12 cellular contexts compared by ENCODE assay signal in the genomic region with DNA sequence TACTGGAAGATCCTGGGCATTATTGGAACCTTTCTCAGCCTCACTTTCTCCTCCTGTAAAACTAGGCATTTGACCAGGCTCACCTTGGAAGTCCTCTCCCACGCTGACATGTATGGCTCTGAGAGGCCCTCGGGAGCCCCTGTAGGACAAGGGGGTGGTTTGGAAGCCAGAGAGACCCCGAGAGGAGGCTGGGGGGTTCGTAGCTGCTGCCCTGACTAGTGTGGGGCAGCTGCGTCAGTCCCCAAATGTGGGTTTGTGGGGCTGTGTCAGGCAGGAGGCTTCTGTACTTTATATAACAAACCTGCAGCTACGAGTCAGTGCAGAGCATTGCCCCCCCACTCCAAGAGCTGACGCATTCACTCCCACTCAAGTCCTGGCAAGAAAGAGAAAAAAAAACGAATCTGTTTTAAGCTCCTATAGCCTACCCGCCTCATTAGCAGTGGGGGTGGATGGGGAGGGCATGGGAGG. TPM values are rescaled to one million over a fixed set of nuclear protein-coding genes. Genes with fewer than 3 reads are reported as not detected.
DNase-seq lines count a peak whose midpoint lies in the region; ATAC-seq and TF ChIP-seq lines count a peak whose summit lies in the region.
"Had no signal": no experiment of that assay in that cellular context is flagged by ENCODE, and none has a peak within 500 bp of the region (broad histone marks: within the 10 kb centered on the region; RNA-seq: fewer than 3 reads in every experiment).

No MANE protein-coding gene starts in this region.

- peaks cover 15% of the 10 kb centered on the region for H3K27me3 Mint-ChIP-seq in activated naive CD4-positive, alpha-beta T cell treated with anti-CD3 and anti-CD28 coated beads, Interleukin-2, amount 10 ng/mL, durations not matched to agents 7 days and 5 days

- 10% methylated on average over 9 of the region's 9 CpGs for WGBS in prostate gland

- peak overlapping the region; percentile 68 for H3K9ac ChIP-seq in NT2/D1 (ENCODE audit: insufficient read length, low read depth)
- H3K9ac ChIP-seq: parathyroid adenoma had no signal

- H3K4me1 Mint-ChIP-seq in activated naive CD4-positive, alpha-beta T cell treated with anti-CD3 and anti-CD28 coated beads, Interleukin-2, amount 10 ng/mL, durations not matched to agents 7 days and 5 days = no peaks in the 10 kb centered on the region

- H3K27ac Mint-ChIP-seq in activated naive CD4-positive, alpha-beta T cell treated with anti-CD3 and anti-CD28 coated beads, Interleukin-2, amount 10 ng/mL, durations not matched to agents 7 days and 5 days = no peak overlapping the region
- H3K27ac Mint-ChIP-seq: activated naive CD4-positive, alpha-beta T cell treated with anti-CD3 and anti-CD28 coated beads for 36 hours had no signal

- DNase-seq in COLO668 (lab: John Stamatoyannopoulos, UW; ENCODE audit: unreplicated experiment) (peak; percentile 30), NT2/D1 (ENCODE audit: low read depth, low spot score) (no peak), foreskin keratinocyte (peak; percentile 72 to 79), prostate gland (ENCODE audit: low spot score) (peak; percentile 46), NCI-H2107 (lab: John Stamatoyannopoulos, UW) (no peak)
- no peak for DNase-seq in activated naive CD4-positive, alpha-beta T cell treated with anti-CD3 and anti-CD28 coated beads, Interleukin-2, amount 10 ng/mL, durations not matched to agents 7 days and 5 days
- DNase-seq: activated naive CD4-positive, alpha-beta T cell treated with anti-CD3 and anti-CD28 coated beads for 36 hours; DND-41; NCI-H2081 had no signal

- peak overlapping the region; percentile 74 for H3K4me3 ChIP-seq in NT2/D1 (ENCODE audit: insufficient read length, low read depth)
- H3K4me3 ChIP-seq in prostate gland = peak overlapping the region; percentile 52 to 53

- TF ChIP-seq CTCF in foreskin keratinocyte (conservative IDR thresholded peaks at IDR 0.05) = no peak
- TF ChIP-seq CTCF in prostate gland (IDR thresholded peaks at IDR 0.05) = no peak

- H3K27ac ChIP-seq in foreskin keratinocyte (no peak overlapping the region), prostate gland (peak overlapping the region; percentile 90)

- no peaks in the 10 kb centered on the region for H3K9me3 ChIP-seq in NT2/D1 (ENCODE audit: insufficient read depth, low read length)
- H3K9me3 ChIP-seq in prostate gland = no peaks in the 10 kb centered on the region

- intact Hi-C loops in prostate gland (cut with DNase I) = loop anchor here (5.0 kb wide), 1 partner anchor 57 kb away; no protein-coding TSS in a partner anchor

- CTCF ChIA-PET in activated naive CD4-positive, alpha-beta T cell treated with anti-CD3 and anti-CD28 coated beads, Interleukin-2, amount 10 ng/mL, durations not matched to agents 7 days and 5 days (lab: Charles Lee) = no interaction called here

- ATAC-seq in foreskin keratinocyte = peak; percentile 52
- no peak for ATAC-seq in activated CD4-positive, CD25-positive, alpha-beta regulatory T cell treated with anti-CD3 and anti-CD28 coated beads, Interleukin-2, amount 50 U/mL, for 24 hours
- ATAC-seq in GM19035 (IDR thresholded peaks at IDR 0.05; ENCODE audit: unreplicated experiment) = no peak

- H3K27me3 ChIP-seq in NT2/D1 (ENCODE audit: insufficient read depth, insufficient read length) (no peaks in the 10 kb centered on the region), foreskin keratinocyte (no peaks in the 10 kb centered on the region), prostate gland (replicated peaks; ENCODE audit: insufficient read depth) (no peaks in the 10 kb centered on the region)

- H3K4me3 Mint-ChIP-seq in activated naive CD4-positive, alpha-beta T cell treated with anti-CD3 and anti-CD28 coated beads, Interleukin-2, amount 10 ng/mL, durations not matched to agents 7 days and 5 days = no peak overlapping the region
- H3K4me3 Mint-ChIP-seq: activated naive CD4-positive, alpha-beta T cell treated with anti-CD3 and anti-CD28 coated beads for 36 hours had no signal

- TF ChIP-seq POLR2A in prostate gland (IDR thresholded peaks at IDR 0.05) = peak; percentile 45

- H3K9me3 Mint-ChIP-seq in activated naive CD4-positive, alpha-beta T cell treated with anti-CD3 and anti-CD28 coated beads, Interleukin-2, amount 10 ng/mL, durations not matched to agents 7 days and 5 days = no peaks in the 10 kb centered on the region
- H3K9me3 Mint-ChIP-seq: activated naive CD4-positive, alpha-beta T cell treated with anti-CD3 and anti-CD28 coated beads for 36 hours had no signal

- no peaks in the 10 kb centered on the region for H3K36me3 Mint-ChIP-seq in activated naive CD4-positive, alpha-beta T cell treated with anti-CD3 and anti-CD28 coated beads, Interleukin-2, amount 10 ng/mL, durations not matched to agents 7 days and 5 days

- H3K4me1 ChIP-seq in NT2/D1 (ENCODE audit: insufficient read depth, insufficient read length) (peaks cover 14% of the 10 kb centered on the region), foreskin keratinocyte (peaks cover 31% of the 10 kb centered on the region), prostate gland (replicated peaks) (peaks cover 7% of the 10 kb centered on the region)

- H3K36me3 ChIP-seq in NT2/D1 (ENCODE audit: insufficient read depth, insufficient read length, low read length) (no peaks in the 10 kb centered on the region), prostate gland (no peaks in the 10 kb centered on the region)

RNA-seq across cellular contexts. Expression of gene CX3CL1, which starts 1.8 kb away (rescaled TPM):
- 0.54 and 0.74 TPM in 2 replicates for total RNA-seq in foreskin keratinocyte
- 0.65 and 0.80 TPM in 2 replicates for polyA plus RNA-seq in foreskin keratinocyte
- total RNA-seq in prostate gland = 10 to 100 TPM; 30.2 to 52.6 TPM
- total RNA-seq: activated naive CD4-positive, alpha-beta T cell treated with anti-CD3 and anti-CD28 coated beads for 36 hours had no signal

RNA-seq across cellular contexts. Expression of gene CCL22, which starts 15.5 kb away (rescaled TPM):
- total RNA-seq in foreskin keratinocyte (not detected in 2 replicates), prostate gland (under 1 TPM in 1 of 2 donors, not detected in 1; 0.51 TPM)
- not detected in 2 replicates for polyA plus RNA-seq in foreskin keratinocyte

RNA-seq across cellular contexts. Expression of gene CCL17, which starts 30.5 kb away (rescaled TPM):
- total RNA-seq in foreskin keratinocyte (not detected in 2 replicates), prostate gland (not detected)
- not detected in 2 replicates for polyA plus RNA-seq in foreskin keratinocyte
- total RNA-seq: activated naive CD4-positive, alpha-beta T cell treated with anti-CD3 and anti-CD28 coated beads for 36 hours had no signal

Comparison
In these comparisons a context has a peak if more than half of its experiments do, and no peak if none do; other contexts are left out.
1. DNase-seq: peak in COLO668 (single experiment), foreskin keratinocyte (2 of 2) and prostate gland (single experiment); none in NT2/D1 (single experiment), NCI-H2107 (single experiment) and activated naive CD4-positive, alpha-beta T cell treated with anti-CD3 and anti-CD28 coated beads, Interleukin-2, amount 10 ng/mL, durations not matched to agents 7 days and 5 days (single experiment).
2. RNA of gene CX3CL1, which starts 1.8 kb away (total RNA-seq): 30.2 to 52.6 TPM in prostate gland; 0.54 to 0.74 TPM in foreskin keratinocyte; every median in the first group is over 10 times any median in the second.